In the genomic region with DNA sequence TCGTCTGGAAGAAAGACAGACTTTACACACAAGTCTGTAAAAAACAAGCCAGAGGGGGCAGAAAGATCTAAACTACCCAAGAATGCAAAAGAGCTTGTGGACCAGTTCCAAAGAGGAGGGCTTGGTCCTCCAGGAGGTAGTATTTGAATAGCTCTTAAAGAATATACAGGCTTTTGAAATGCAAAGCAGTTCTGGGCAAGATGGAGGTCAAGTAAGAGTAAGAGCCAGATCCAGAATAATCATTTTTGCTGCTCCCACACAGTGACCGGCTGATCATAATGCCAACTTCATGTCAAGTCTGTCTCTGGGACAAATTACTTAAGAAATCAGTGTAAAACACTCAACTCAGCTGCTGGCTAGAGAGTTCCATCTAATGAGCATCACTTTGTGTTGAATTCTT, we compare ENCODE assay signal across 17 cellular contexts.
DNase-seq lines count a peak whose midpoint lies in the region; ATAC-seq and TF ChIP-seq lines count a peak whose summit lies in the region.
"Had no signal": no experiment of that assay in that cellular context is flagged by ENCODE, and none has a peak within 500 bp of the region (broad histone marks: within the 10 kb centered on the region; RNA-seq: fewer than 3 reads in every experiment).

No MANE protein-coding gene starts in this region.

- no peak overlapping the region for H2BK120ac ChIP-seq in neuronal stem cell (ENCODE audit: low read depth, low read length)

- H3K9ac ChIP-seq in neuronal stem cell (ENCODE audit: low read depth, low read length, poor library complexity), result no peak overlapping the region

- no peak overlapping the region for H3K14ac ChIP-seq in neuronal stem cell (ENCODE audit: low read length)

- H2AFZ ChIP-seq in hepatocyte, result no peak overlapping the region
- peak overlapping the region; percentile 69 for H2AFZ ChIP-seq in neuronal stem cell (ENCODE audit: low read length)
- H2AFZ ChIP-seq: GM23338 had no signal

- no peak overlapping the region for H2BK5ac ChIP-seq in neuronal stem cell (ENCODE audit: low read length)

- no peaks in the 10 kb centered on the region for H3K36me3 ChIP-seq in hepatocyte (replicated peaks; ENCODE audit: insufficient read depth, low read depth)
- H3K36me3 ChIP-seq in neuronal stem cell (replicated peaks in 1 of 2; ENCODE audit: control insufficient read depth in 2 of 2, insufficient read depth in 2 of 2, low read length in 2 of 2), result no peaks in the 10 kb centered on the region

- ATAC-seq in HG02759 (IDR thresholded peaks at IDR 0.05; ENCODE audit: unreplicated experiment), result no peak
- ATAC-seq: GM23338 had no signal

- no peak overlapping the region for H3K23ac ChIP-seq in neuronal stem cell (ENCODE audit: low read depth, low read length, poor library complexity)

- H3K9me3 ChIP-seq in hepatocyte (ENCODE audit: low read depth) (no peaks in the 10 kb centered on the region), neuronal stem cell (replicated peaks in 1 of 2; ENCODE audit: control insufficient read depth in 2 of 2, insufficient read depth in 1 of 2, low read depth in 1 of 2, low read length in 2 of 2) (no peaks in the 10 kb centered on the region)

- no peak overlapping the region for H2BK12ac ChIP-seq in neuronal stem cell (ENCODE audit: low read length)

- H3K18ac ChIP-seq in neuronal stem cell (ENCODE audit: low read length), result no peak overlapping the region

- H2BK15ac ChIP-seq in neuronal stem cell (ENCODE audit: low read length), result no peak overlapping the region

- DNase-seq in AG10803 (ENCODE audit: low read depth), result peak; percentile 61
- DNase-seq in astrocyte of the cerebellum (ENCODE audit: low read depth), result peak; percentile 72
- DNase-seq in hepatocyte (ENCODE audit: low spot score), result peak; percentile 26
- DNase-seq in neuronal stem cell (ENCODE audit: low spot score), result no peak
- no peak for DNase-seq in NCI-H2029 treated with DMSO at 0.1 percent for 48 hours (lab: John Stamatoyannopoulos, UW)
- DNase-seq in DMS79 treated with DMSO at 0.1 percent for 48 hours (lab: John Stamatoyannopoulos, UW), result no peak
- DNase-seq: DND-41, HCEC 1CT, KG1, NCI-H1092 treated with DMSO at 0.1 percent for 48 hours, NCI-H1436 treated with DMSO at 0.1 percent for 48 hours, NCI-H2029, NCI-H2171 treated with DMSO at 0.1 percent for 48 hours, NCI-H526, SHP77 had no signal

- H3K79me1 ChIP-seq in neuronal stem cell (ENCODE audit: low read depth, low read length), result no peaks in the 10 kb centered on the region

- H3K27ac ChIP-seq in hepatocyte (peak overlapping the region; percentile 44), neuronal stem cell (replicated peaks; ENCODE audit: low read length) (no peak overlapping the region)

- H4K91ac ChIP-seq in neuronal stem cell (ENCODE audit: low read depth, low read length, poor library complexity), result no peak overlapping the region

- no peak overlapping the region for H4K8ac ChIP-seq in neuronal stem cell (ENCODE audit: low read depth, low read length)

- H3K79me2 ChIP-seq in hepatocyte, result no peaks in the 10 kb centered on the region

- H3K4me2 ChIP-seq in hepatocyte (no peak overlapping the region), neuronal stem cell (ENCODE audit: insufficient read depth, low read length, poor library complexity, severe bottlenecking) (no peak overlapping the region)
- H3K4me2 ChIP-seq: GM23338 had no signal

- H3K4ac ChIP-seq in neuronal stem cell (ENCODE audit: low read length), result no peak overlapping the region

- H2AK5ac ChIP-seq in neuronal stem cell (ENCODE audit: low read depth, low read length), result no peak overlapping the region

- 0 out of 2 replicates have a peak, but pooled peaks have one; percentile 5 for TF ChIP-seq CTCF in AG10803 (conservative IDR thresholded peaks at IDR 0.05; ENCODE audit: low read length)
- no peak for TF ChIP-seq CTCF in astrocyte of the cerebellum (IDR thresholded peaks at IDR 0.05; ENCODE audit: low read depth, low read length, missing control alignments)
- no peak for TF ChIP-seq CTCF in hepatocyte (IDR thresholded peaks at IDR 0.05; ENCODE audit: poor library complexity)

- in situ Hi-C loops in astrocyte of the cerebellum (cut with HindIII; ENCODE audit: low sequenced_read_pairs), result no loop called here

- H4K20me1 ChIP-seq in hepatocyte (ENCODE audit: insufficient read depth, poor library complexity, severe bottlenecking), result no peaks in the 10 kb centered on the region

- H3K27me3 ChIP-seq in hepatocyte (no peaks in the 10 kb centered on the region), neuronal stem cell (ENCODE audit: control insufficient read depth in 3 of 3, insufficient read depth in 3 of 3, low read depth in 1 of 3, low read length in 3 of 3) (no peaks in the 10 kb centered on the region)

- H3K4me3 ChIP-seq in AG10803 (ENCODE audit: low read length), result no peak overlapping the region
- no peak overlapping the region for H3K4me3 ChIP-seq in astrocyte of the cerebellum (ENCODE audit: low read depth, low read length)
- no peak overlapping the region for H3K4me3 ChIP-seq in hepatocyte
- H3K4me3 ChIP-seq in neuronal stem cell (ENCODE audit: low read length in 2 of 2), result no peak overlapping the region
- H3K4me3 ChIP-seq: GM23338 had no signal

- WGBS in hepatocyte (ENCODE audit: low lambda C conversion rate, missing lambda C conversion rate), result 67% methylated on average over 2 of the region's 2 CpGs
- no CpG with 5 or more reads among the region's 2 CpGs for WGBS in neuronal stem cell (ENCODE audit: extremely low coverage in 2 of 2, insufficient read length in 2 of 2, insufficient replicate concordance in 1 of 2), 2 donors

- no peaks in the 10 kb centered on the region for H3K9me2 ChIP-seq in hepatocyte (replicated peaks; ENCODE audit: insufficient read depth)

- peaks cover 8% of the 10 kb centered on the region for H3K4me1 ChIP-seq in hepatocyte (ENCODE audit: insufficient read depth)
- peaks cover 8 to 9% of the 10 kb centered on the region in 2 donors for H3K4me1 ChIP-seq in neuronal stem cell (ENCODE audit: control insufficient read depth in 2 of 2, insufficient read depth in 1 of 2, low read depth in 1 of 2, low read length in 2 of 2)

Comparison
In these comparisons a context has a peak if more than half of its experiments do, and no peak if none do; other contexts are left out.
1. DNase-seq: peak in AG10803 (single experiment), astrocyte of the cerebellum (single experiment) and hepatocyte (single experiment); none in neuronal stem cell (single experiment), NCI-H2029 treated with DMSO at 0.1 percent for 48 hours (single experiment) and DMS79 treated with DMSO at 0.1 percent for 48 hours (single experiment).